15 cellular contexts compared by ENCODE assay signal in genomic region chr2:10352972-10353371, GRCh38. TPM values are rescaled to one million over a fixed set of nuclear protein-coding genes. Genes with fewer than 3 reads are reported as not detected.
DNase-seq lines count a peak whose midpoint lies in the region; ATAC-seq and TF ChIP-seq lines count a peak whose summit lies in the region.
"Had no signal": no experiment of that assay in that cellular context is flagged by ENCODE, and none has a peak within 500 bp of the region (broad histone marks: within the 10 kb centered on the region; RNA-seq: fewer than 3 reads in every experiment).

No MANE protein-coding gene starts in this region.

- H3K4me3 Mint-ChIP-seq in activated naive CD4-positive, alpha-beta T cell treated with anti-CD3 and anti-CD28 coated beads, Interleukin-2, amount 10 ng/mL, durations not matched to agents 7 days and 5 days = no peak overlapping the region
- H3K4me3 Mint-ChIP-seq in CD8-positive, alpha-beta T cell = no peak overlapping the region
- no peak overlapping the region for H3K4me3 Mint-ChIP-seq in chondrocyte (ENCODE audit: unreplicated experiment)
- H3K4me3 Mint-ChIP-seq in stimulated activated effector memory CD8-positive, alpha-beta T cell treated with anti-CD3 and anti-CD28 coated beads, Interleukin-12 subunit alpha, Interleukin-12 subunit beta, amount 100 ng/mL, for 72 hours = no peak overlapping the region
- H3K4me3 Mint-ChIP-seq: B cell, CD14-positive monocyte had no signal

- intact Hi-C loops in CD8-positive, alpha-beta T cell (cut with DNase I, micrococcal nuclease) = no loop called here

- no peak overlapping the region for H3K4me3 ChIP-seq in CD8-positive, alpha-beta T cell (ENCODE audit: low read depth, low read length)
- H3K4me3 ChIP-seq: HAP-1 had no signal

- H3K36me3 ChIP-seq in CD8-positive, alpha-beta T cell (ENCODE audit: insufficient read depth, low read length) = peaks cover 6% of the 10 kb centered on the region
- H3K36me3 ChIP-seq: HAP-1 had no signal

- ATAC-seq in activated naive CD4-positive, alpha-beta T cell treated with anti-CD3 and anti-CD28 coated beads, Interleukin-2, amount 50 U/mL, for 72 hours = no peak
- no peak for ATAC-seq in CD8-positive, alpha-beta T cell
- ATAC-seq in stimulated activated effector memory CD8-positive, alpha-beta T cell treated with anti-CD3 and anti-CD28 coated beads, Interleukin-12 subunit alpha, Interleukin-12 subunit beta, amount 100 ng/mL, for 72 hours = no peak
- no peak for ATAC-seq in HG03045 (IDR thresholded peaks at IDR 0.05; ENCODE audit: unreplicated experiment)

- no peaks in the 10 kb centered on the region for H3K27me3 Mint-ChIP-seq in activated naive CD4-positive, alpha-beta T cell treated with anti-CD3 and anti-CD28 coated beads, Interleukin-2, amount 10 ng/mL, durations not matched to agents 7 days and 5 days
- H3K27me3 Mint-ChIP-seq in CD8-positive, alpha-beta T cell (ENCODE audit: low read depth) = no peaks in the 10 kb centered on the region
- no peaks in the 10 kb centered on the region for H3K27me3 Mint-ChIP-seq in chondrocyte (ENCODE audit: low read depth)
- H3K27me3 Mint-ChIP-seq: B cell had no signal

- no peaks in the 10 kb centered on the region for H3K9me3 ChIP-seq in CD8-positive, alpha-beta T cell (ENCODE audit: low read length)
- H3K9me3 ChIP-seq: Caco-2, HAP-1 had no signal

- H3K27me3 ChIP-seq in CD8-positive, alpha-beta T cell (ENCODE audit: insufficient read depth, low read length) = no peaks in the 10 kb centered on the region

- H3K36me3 Mint-ChIP-seq in activated naive CD4-positive, alpha-beta T cell treated with anti-CD3 and anti-CD28 coated beads, Interleukin-2, amount 50 U/mL, for 72 hours = peaks cover 0 to 15% of the 10 kb centered on the region in 2 donors
- H3K36me3 Mint-ChIP-seq in activated naive CD4-positive, alpha-beta T cell treated with anti-CD3 and anti-CD28 coated beads, Interleukin-2, amount 10 ng/mL, durations not matched to agents 7 days and 5 days = peaks cover 13% of the 10 kb centered on the region
- H3K36me3 Mint-ChIP-seq in CD8-positive, alpha-beta T cell = peaks cover 31% of the 10 kb centered on the region
- H3K36me3 Mint-ChIP-seq in chondrocyte (ENCODE audit: low read depth) = peaks cover 1% of the 10 kb centered on the region
- H3K36me3 Mint-ChIP-seq in stimulated activated effector memory CD8-positive, alpha-beta T cell treated with anti-CD3 and anti-CD28 coated beads, Interleukin-12 subunit alpha, Interleukin-12 subunit beta, amount 100 ng/mL, for 72 hours = peaks cover 30% of the 10 kb centered on the region

- peaks cover 25% of the 10 kb centered on the region for H3K4me1 ChIP-seq in CD8-positive, alpha-beta T cell (ENCODE audit: insufficient read depth, low read length)
- H3K4me1 ChIP-seq: Caco-2, HAP-1 had no signal

- no peak for DNase-seq in activated naive CD4-positive, alpha-beta T cell treated with anti-CD3 and anti-CD28 coated beads, Interleukin-2, amount 50 U/mL, for 72 hours (ENCODE audit: low spot score in 2 of 2)
- DNase-seq in activated naive CD4-positive, alpha-beta T cell treated with anti-CD3 and anti-CD28 coated beads, Interleukin-2, amount 10 ng/mL, durations not matched to agents 7 days and 5 days = no peak
- no peak for DNase-seq in CD8-positive, alpha-beta T cell
- DNase-seq in chondrocyte (ENCODE audit: low spot score) (peak; percentile 15), GM19240 (ENCODE audit: insufficient read length, low spot score) (no peak)
- DNase-seq in stimulated activated effector memory CD8-positive, alpha-beta T cell treated with anti-CD3 and anti-CD28 coated beads, Interleukin-12 subunit alpha, Interleukin-12 subunit beta, amount 100 ng/mL, for 72 hours (ENCODE audit: low spot score in 2 of 2) = no peak
- DNase-seq: Caco-2; CD8-positive, alpha-beta memory T cell; DND-41; GDM1; GOT3 had no signal

- no peak overlapping the region for H3K27ac ChIP-seq in CD8-positive, alpha-beta T cell (ENCODE audit: low read depth, low read length)

- H3K4me1 Mint-ChIP-seq in activated naive CD4-positive, alpha-beta T cell treated with anti-CD3 and anti-CD28 coated beads, Interleukin-2, amount 10 ng/mL, durations not matched to agents 7 days and 5 days = peaks cover 22% of the 10 kb centered on the region
- peaks cover 61% of the 10 kb centered on the region for H3K4me1 Mint-ChIP-seq in CD8-positive, alpha-beta T cell (ENCODE audit: low read depth)
- H3K4me1 Mint-ChIP-seq in chondrocyte (ENCODE audit: low read depth) = peaks cover 4% of the 10 kb centered on the region
- H3K4me1 Mint-ChIP-seq in stimulated activated effector memory CD8-positive, alpha-beta T cell treated with anti-CD3 and anti-CD28 coated beads, Interleukin-12 subunit alpha, Interleukin-12 subunit beta, amount 100 ng/mL, for 72 hours = peaks cover 60% of the 10 kb centered on the region

- no peaks in the 10 kb centered on the region for H3K9me3 Mint-ChIP-seq in activated naive CD4-positive, alpha-beta T cell treated with anti-CD3 and anti-CD28 coated beads, Interleukin-2, amount 50 U/mL, for 72 hours
- no peaks in the 10 kb centered on the region for H3K9me3 Mint-ChIP-seq in activated naive CD4-positive, alpha-beta T cell treated with anti-CD3 and anti-CD28 coated beads, Interleukin-2, amount 10 ng/mL, durations not matched to agents 7 days and 5 days
- H3K9me3 Mint-ChIP-seq in CD8-positive, alpha-beta T cell = no peaks in the 10 kb centered on the region
- H3K9me3 Mint-ChIP-seq in chondrocyte (ENCODE audit: low read depth) = no peaks in the 10 kb centered on the region
- no peaks in the 10 kb centered on the region for H3K9me3 Mint-ChIP-seq in stimulated activated effector memory CD8-positive, alpha-beta T cell treated with anti-CD3 and anti-CD28 coated beads, Interleukin-12 subunit alpha, Interleukin-12 subunit beta, amount 100 ng/mL, for 72 hours
- H3K9me3 Mint-ChIP-seq: CD14-positive monocyte; CD8-positive, alpha-beta memory T cell had no signal

- POLR2A ChIA-PET in CD8-positive, alpha-beta T cell (lab: Charles Lee) = no interaction called here

- TF ChIP-seq CTCF in CD8-positive, alpha-beta T cell (IDR thresholded peaks at IDR 0.05) = no peak
- no peak for TF ChIP-seq CTCF in chondrocyte (IDR thresholded peaks at IDR 0.05)

- H3K27ac Mint-ChIP-seq in activated naive CD4-positive, alpha-beta T cell treated with anti-CD3 and anti-CD28 coated beads, Interleukin-2, amount 50 U/mL, for 72 hours = peak overlapping the region; percentile 9 to 34
- no peak overlapping the region for H3K27ac Mint-ChIP-seq in activated naive CD4-positive, alpha-beta T cell treated with anti-CD3 and anti-CD28 coated beads, Interleukin-2, amount 10 ng/mL, durations not matched to agents 7 days and 5 days
- H3K27ac Mint-ChIP-seq in CD8-positive, alpha-beta T cell = peak overlapping the region; percentile 74
- no peak overlapping the region for H3K27ac Mint-ChIP-seq in chondrocyte (ENCODE audit: unreplicated experiment)
- H3K27ac Mint-ChIP-seq in stimulated activated effector memory CD8-positive, alpha-beta T cell treated with anti-CD3 and anti-CD28 coated beads, Interleukin-12 subunit alpha, Interleukin-12 subunit beta, amount 100 ng/mL, for 72 hours = peak overlapping the region; percentile 70
- H3K27ac Mint-ChIP-seq: B cell had no signal

- CTCF ChIA-PET in activated naive CD4-positive, alpha-beta T cell treated with anti-CD3 and anti-CD28 coated beads, Interleukin-2, amount 10 ng/mL, durations not matched to agents 7 days and 5 days (lab: Charles Lee) = interaction anchor here (1.2 kb wide), 1 partner anchor 22 kb away, joined by 3 read pairs; no protein-coding TSS in a partner anchor
- CTCF ChIA-PET in CD8-positive, alpha-beta T cell (lab: Charles Lee) = interaction anchor here (1.0 kb wide), 1 partner anchor 57 kb away, joined by 4 read pairs; no protein-coding TSS in a partner anchor

RNA-seq across cellular contexts. Expression of gene HPCAL1, which starts 50.3 kb away (rescaled TPM):
- total RNA-seq in activated naive CD4-positive, alpha-beta T cell treated with anti-CD3 and anti-CD28 coated beads, Interleukin-2, amount 50 U/mL, for 72 hours = 10 to 100 TPM; 46.0 to 96.5 TPM
- 10 to 100 TPM; 25.0 to 25.6 TPM for total RNA-seq in CD8-positive, alpha-beta T cell
- total RNA-seq in chondrocyte = 18.7 to 44.0 TPM (median 19.3 TPM) in 3 replicates

Comparison
In these comparisons a context has a peak if more than half of its experiments do, and no peak if none do; other contexts are left out.
1. H3K27ac Mint-ChIP-seq: peak in activated naive CD4-positive, alpha-beta T cell treated with anti-CD3 and anti-CD28 coated beads, Interleukin-2, amount 50 U/mL, for 72 hours (2 of 2), CD8-positive, alpha-beta T cell (single experiment) and stimulated activated effector memory CD8-positive, alpha-beta T cell treated with anti-CD3 and anti-CD28 coated beads, Interleukin-12 subunit alpha, Interleukin-12 subunit beta, amount 100 ng/mL, for 72 hours (single experiment); none in activated naive CD4-positive, alpha-beta T cell treated with anti-CD3 and anti-CD28 coated beads, Interleukin-2, amount 10 ng/mL, durations not matched to agents 7 days and 5 days (single experiment) and chondrocyte (single experiment).